ENCODE assay signal across 8 cellular contexts in genomic region chr6:25993038-25993684, GRCh38. TPM values are rescaled to one million over a fixed set of nuclear protein-coding genes. Genes with fewer than 3 reads are reported as not detected.
DNase-seq lines count a peak whose midpoint lies in the region; TF ChIP-seq lines count a peak whose summit lies in the region.

No MANE protein-coding gene starts in this region.

- H3K36me3 ChIP-seq in Peyer's patch (peaks cover 0 to 5% (median 0%) of the 10 kb centered on the region in 3 donors), ovary (no peaks in the 10 kb centered on the region)

- no peaks in the 10 kb centered on the region for H3K9me3 Mint-ChIP-seq in activated CD4-positive, alpha-beta T cell treated with anti-CD3 and anti-CD28 coated beads, Interleukin-2, amount 10 ng/mL, durations not matched to agents 7 days and 5 days

- 14 to 24% (median 16%) methylated on average over 15 of the region's 15 CpGs for WGBS in ovary, 3 donors

- peak overlapping the region; percentile 94 for H3K4me3 Mint-ChIP-seq in activated CD4-positive, alpha-beta T cell treated with anti-CD3 and anti-CD28 coated beads, Interleukin-2, amount 10 ng/mL, durations not matched to agents 7 days and 5 days

- no peaks in the 10 kb centered on the region for H3K27me3 Mint-ChIP-seq in activated CD4-positive, alpha-beta T cell treated with anti-CD3 and anti-CD28 coated beads, Interleukin-2, amount 10 ng/mL, durations not matched to agents 7 days and 5 days

- H3K4me1 ChIP-seq in Peyer's patch (no peaks in the 10 kb centered on the region), ovary (ENCODE audit: insufficient read depth) (peaks cover 5% of the 10 kb centered on the region)

- TF ChIP-seq POLR2A in Peyer's patch (IDR thresholded peaks at IDR 0.05): no peak
- TF ChIP-seq POLR2A in ovary (IDR thresholded peaks at IDR 0.05): no peak

- no peak for TF ChIP-seq EP300 in ovary (IDR thresholded peaks at IDR 0.05)

- CTCF ChIA-PET in activated CD4-positive, alpha-beta T cell treated with anti-CD3 and anti-CD28 coated beads, Interleukin-2, amount 10 ng/mL, durations not matched to agents 7 days and 5 days (lab: Charles Lee): interaction anchor here (0.7 to 4.9 kb wide), 21 partner anchors 12 to 375 kb away, joined by 3 to 157 read pairs (median 6); partner anchors contain the start of gene TRIM38

- intact Hi-C loops in ovary (cut with DNase I): no loop called here

- H3K27me3 ChIP-seq in Peyer's patch (no peaks in the 10 kb centered on the region), ovary (no peaks in the 10 kb centered on the region)

- TF ChIP-seq CTCF in Peyer's patch (IDR thresholded peaks at IDR 0.05) (no peak), ovary (IDR thresholded peaks at IDR 0.05) (no peak)

- peak overlapping the region; percentile 93 for H3K27ac Mint-ChIP-seq in activated CD4-positive, alpha-beta T cell treated with anti-CD3 and anti-CD28 coated beads, Interleukin-2, amount 10 ng/mL, durations not matched to agents 7 days and 5 days

- H3K27ac ChIP-seq in Peyer's patch (peak overlapping the region; percentile 87 to 92 (median 88)), epithelial cell of prostate (peak overlapping the region; percentile 71), ovary (peak overlapping the region; percentile 73 to 86)

- H3K9me3 ChIP-seq in Peyer's patch (no peaks in the 10 kb centered on the region), ovary (no peaks in the 10 kb centered on the region)

- peaks cover 34% of the 10 kb centered on the region for H3K4me1 Mint-ChIP-seq in activated CD4-positive, alpha-beta T cell treated with anti-CD3 and anti-CD28 coated beads, Interleukin-2, amount 10 ng/mL, durations not matched to agents 7 days and 5 days

- peak overlapping the region; percentile 55 to 75 (median 56) for H3K4me3 ChIP-seq in Peyer's patch
- peak overlapping the region; percentile 69 for H3K4me3 ChIP-seq in ovary

- peaks cover 7% of the 10 kb centered on the region for H3K36me3 Mint-ChIP-seq in activated CD4-positive, alpha-beta T cell treated with anti-CD3 and anti-CD28 coated beads, Interleukin-2, amount 10 ng/mL, durations not matched to agents 7 days and 5 days (ENCODE audit: low read depth)

- POLR2A ChIA-PET in activated CD4-positive, alpha-beta T cell treated with anti-CD3 and anti-CD28 coated beads, Interleukin-2, amount 10 ng/mL, durations not matched to agents 7 days and 5 days (lab: Charles Lee): interaction anchor here (0.7 to 2.0 kb wide), 2 partner anchors 25 to 27 kb away, joined by 4 to 11 read pairs; a partner anchor contains a TSS

- DNase-seq in activated CD4-positive, alpha-beta T cell treated with anti-CD3 and anti-CD28 coated beads, Interleukin-2, amount 10 ng/mL, durations not matched to agents 7 days and 5 days: no peak
- DNase-seq in activated CD4-positive, alpha-beta T cell treated with anti-CD3 and anti-CD28 coated beads, Interleukin-2, amount 50 U/mL, for 1 hour: no peak
- DNase-seq in Peyer's patch (no peak), epithelial cell of prostate (ENCODE audit: low read depth, low spot score) (no peak), ovary (no peak), cortex of kidney (lab: John Stamatoyannopoulos, UW) (no peak)
- DNase-seq in stimulated activated CD4-positive, alpha-beta T cell treated with anti-CD3 and anti-CD28 coated beads, Interleukin-2, amount 100 ng/mL, for 24 hours: no peak
- DNase-seq in activated CD4-positive, alpha-beta T cell treated with anti-CD3 and anti-CD28 coated beads for 48 hours: no peak

RNA-seq across cellular contexts. Expression of gene TRIM38, which starts 30.6 kb away (rescaled TPM):
- 10 to 100 TPM; 25.4 to 27.6 TPM for total RNA-seq in activated CD4-positive, alpha-beta T cell treated with anti-CD3 and anti-CD28 coated beads, Interleukin-2, amount 10 ng/mL, durations not matched to agents 7 days and 5 days
- total RNA-seq in Peyer's patch (10 to 100 TPM; 15.3 to 24.8 (median 19.3) TPM), ovary (1 to 10 TPM; 4.6 to 8.3 (median 6.4) TPM)
- polyA plus RNA-seq in ovary: 10 to 100 TPM in 1 of 2 donors, 1 to 10 TPM in 1; 3.8 to 10.3 TPM
